8 cellular contexts compared by ENCODE assay signal in the genomic region with DNA sequence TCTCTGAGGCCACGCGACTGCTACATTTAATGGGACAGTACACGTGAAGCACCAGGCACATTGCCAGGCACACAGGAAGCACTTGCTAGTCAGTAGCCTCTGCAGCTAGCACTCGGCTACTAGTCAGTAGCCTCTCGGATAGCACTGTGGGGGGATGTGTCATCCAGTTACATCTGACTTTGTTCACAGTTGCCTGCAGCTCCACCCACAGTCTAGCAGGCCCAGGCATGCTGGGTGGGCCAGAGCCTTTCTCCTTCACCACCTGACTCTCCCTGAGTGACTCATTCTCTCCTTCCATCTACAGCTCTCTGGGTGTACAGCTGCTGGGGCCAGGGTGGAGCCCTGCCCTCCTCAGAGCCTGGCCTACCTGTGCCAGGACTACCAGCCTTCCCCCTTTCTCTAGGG. TPM values are rescaled to one million over a fixed set of nuclear protein-coding genes. Genes with fewer than 3 reads are reported as not detected.
A peak's percentile ranks its signal among the peaks of the same experiment; 100 is the strongest.
DNase-seq lines count a peak whose midpoint lies in the region; ATAC-seq and TF ChIP-seq lines count a peak whose summit lies in the region.

No MANE protein-coding gene starts in this region.

- no peak for TF ChIP-seq CTCF in BJ (IDR thresholded peaks at IDR 0.05; ENCODE audit: insufficient read depth, low read depth, low read length)

- CTCF ChIA-PET in BJ (lab: Yijun Ruan, JAX), result interaction anchor here (0.8 to 1.6 kb wide), 2 partner anchors 8 to 10 kb away, joined by 3 to 4 read pairs; no protein-coding TSS in a partner anchor
- CTCF ChIA-PET in activated CD4-positive, alpha-beta memory T cell treated with anti-CD3 and anti-CD28 coated beads, Interleukin-2, amount 10 ng/mL, durations not matched to agents 7 days and 5 days (lab: Charles Lee), result no interaction called here

- ATAC-seq in HG02938 (IDR thresholded peaks at IDR 0.05; ENCODE audit: unreplicated experiment), result no peak

- H3K4me3 ChIP-seq in BJ (ENCODE audit: low read depth, low read length), result no peak overlapping the region

- DNase-seq in BJ (ENCODE audit: low read depth), result peak; percentile 81
- DNase-seq in GM19240 (ENCODE audit: insufficient read length, low spot score), result peak; percentile 51
- DNase-seq in NCI-H146 (lab: John Stamatoyannopoulos, UW), result peak; percentile 48
- peak; percentile 33 for DNase-seq in activated CD4-positive, alpha-beta memory T cell treated with anti-CD3 and anti-CD28 coated beads, Interleukin-2, amount 10 ng/mL, durations not matched to agents 7 days and 5 days
- DNase-seq in fibroblast of the conjunctiva (ENCODE audit: low read depth), result peak; percentile 83
- DNase-seq in stimulated activated CD4-positive, alpha-beta T cell treated with anti-CD3 and anti-CD28 coated beads, Interleukin-12 subunit alpha, Interleukin-12 subunit beta, amount 100 ng/mL, for 48 hours (ENCODE audit: low read depth in 2 of 3, low spot score in 1 of 3), result peak in 2 of 3 donors; percentile 18 to 59
- DNase-seq in NCI-H1092 (lab: John Stamatoyannopoulos, UW), result no peak

- H3K27me3 ChIP-seq in BJ (ENCODE audit: control insufficient read depth, insufficient read depth, low read length), result no peaks in the 10 kb centered on the region

- no peaks in the 10 kb centered on the region for H3K36me3 Mint-ChIP-seq in activated CD4-positive, alpha-beta memory T cell treated with anti-CD3 and anti-CD28 coated beads, Interleukin-2, amount 10 ng/mL, durations not matched to agents 7 days and 5 days (ENCODE audit: low read depth)

- H3K4me3 Mint-ChIP-seq in activated CD4-positive, alpha-beta memory T cell treated with anti-CD3 and anti-CD28 coated beads, Interleukin-2, amount 10 ng/mL, durations not matched to agents 7 days and 5 days, result no peak overlapping the region

- H3K4me1 Mint-ChIP-seq in activated CD4-positive, alpha-beta memory T cell treated with anti-CD3 and anti-CD28 coated beads, Interleukin-2, amount 10 ng/mL, durations not matched to agents 7 days and 5 days, result peaks cover 8% of the 10 kb centered on the region

- no peaks in the 10 kb centered on the region for H3K27me3 Mint-ChIP-seq in activated CD4-positive, alpha-beta memory T cell treated with anti-CD3 and anti-CD28 coated beads, Interleukin-2, amount 10 ng/mL, durations not matched to agents 7 days and 5 days

- no peak overlapping the region for H3K27ac Mint-ChIP-seq in activated CD4-positive, alpha-beta memory T cell treated with anti-CD3 and anti-CD28 coated beads, Interleukin-2, amount 10 ng/mL, durations not matched to agents 7 days and 5 days

- H3K9me3 Mint-ChIP-seq in activated CD4-positive, alpha-beta memory T cell treated with anti-CD3 and anti-CD28 coated beads, Interleukin-2, amount 10 ng/mL, durations not matched to agents 7 days and 5 days, result no peaks in the 10 kb centered on the region

- POLR2A ChIA-PET in BJ (lab: Charles Lee), result interaction anchor here (0.5 kb wide), 1 partner anchor 129 kb away, joined by 8 read pairs; a partner anchor contains a TSS
- POLR2A ChIA-PET in activated CD4-positive, alpha-beta memory T cell treated with anti-CD3 and anti-CD28 coated beads, Interleukin-2, amount 10 ng/mL, durations not matched to agents 7 days and 5 days (lab: Charles Lee), result no interaction called here

- peaks cover 23% of the 10 kb centered on the region for H3K36me3 ChIP-seq in BJ (ENCODE audit: control insufficient read depth, insufficient read depth, low read length)

RNA-seq across cellular contexts. Expression of a gene that starts 51.5 kb away (rescaled TPM):
- polyA plus RNA-seq in BJ (2011; rRNA removed), result 70.3 and 97.0 TPM in 2 replicates
- polyA minus RNA-seq in BJ (2011; rRNA and poly(A)+ RNA removed), result 157 and 205 TPM in 2 replicates
- 1 to 10 TPM; 2.1 to 2.4 TPM for total RNA-seq in activated CD4-positive, alpha-beta memory T cell treated with anti-CD3 and anti-CD28 coated beads, Interleukin-2, amount 10 ng/mL, durations not matched to agents 7 days and 5 days
